ENCODE assay signal across 1 cellular context in genomic region chr10:80077869-80078447, GRCh38.
TF ChIP-seq lines count a peak whose summit lies in the region.

No MANE protein-coding gene starts in this region.

TF ChIP-seq in IMR-90, 13 proteins besides CTCF, POLR2A, EP300 and RAD21 (continued from another document):
- no peak for TF ChIP-seq USF2 (IDR thresholded peaks at IDR 0.05; ENCODE audit: low read depth, low read length)
- no peak for TF ChIP-seq SMC3 (IDR thresholded peaks at IDR 0.05; ENCODE audit: low read depth, low read length)
- TF ChIP-seq MXI1 (IDR thresholded peaks at IDR 0.05; ENCODE audit: borderline replicate concordance, low read depth, low read length) = no peak
- no peak for TF ChIP-seq BHLHE40 (IDR thresholded peaks at IDR 0.05; ENCODE audit: low read depth, low read length)
